14 cellular contexts compared by ENCODE assay signal in genomic region chr20:44948513-44948912, GRCh38. TPM values are rescaled to one million over a fixed set of nuclear protein-coding genes. Genes with fewer than 3 reads are reported as not detected.
DNase-seq lines count a peak whose midpoint lies in the region; ATAC-seq and TF ChIP-seq lines count a peak whose summit lies in the region.
"Had no signal": no experiment of that assay in that cellular context is flagged by ENCODE, and none has a peak within 500 bp of the region (broad histone marks: within the 10 kb centered on the region; RNA-seq: fewer than 3 reads in every experiment).

No MANE protein-coding gene starts in this region.

- no peaks in the 10 kb centered on the region for H3K27me3 Mint-ChIP-seq in activated CD4-positive, alpha-beta memory T cell treated with anti-CD3 and anti-CD28 coated beads for 36 hours
- no peaks in the 10 kb centered on the region for H3K27me3 Mint-ChIP-seq in activated CD4-positive, alpha-beta memory T cell treated with anti-CD3 and anti-CD28 coated beads, Interleukin-2, amount 10 ng/mL, durations not matched to agents 7 days and 5 days
- no peaks in the 10 kb centered on the region for H3K27me3 Mint-ChIP-seq in effector memory CD8-positive, alpha-beta T cell

- H3K36me3 Mint-ChIP-seq in activated CD4-positive, alpha-beta memory T cell treated with anti-CD3 and anti-CD28 coated beads for 36 hours = peaks cover 70% of the 10 kb centered on the region
- H3K36me3 Mint-ChIP-seq in activated CD4-positive, alpha-beta memory T cell treated with anti-CD3 and anti-CD28 coated beads, Interleukin-2, amount 10 ng/mL, durations not matched to agents 7 days and 5 days (ENCODE audit: low read depth) = peaks cover 74% of the 10 kb centered on the region
- H3K36me3 Mint-ChIP-seq in effector memory CD8-positive, alpha-beta T cell (ENCODE audit: insufficient read depth) = peaks cover 64% of the 10 kb centered on the region

- H3K36me3 ChIP-seq in HEK293 (ENCODE audit: control insufficient read depth in 2 of 2, insufficient read depth in 1 of 2, low read length in 2 of 2) = peaks cover 32 to 100% of the 10 kb centered on the region in 2 experiments
- H3K36me3 ChIP-seq in testis (ENCODE audit: low read depth, missing control alignments) = no peaks in the 10 kb centered on the region

- H3K4me1 ChIP-seq in HEK293 (ENCODE audit: control insufficient read depth, insufficient read depth, low read length) (no peaks in the 10 kb centered on the region), testis (peaks cover 18% of the 10 kb centered on the region)

- H3K4me1 Mint-ChIP-seq in activated CD4-positive, alpha-beta memory T cell treated with anti-CD3 and anti-CD28 coated beads for 36 hours (ENCODE audit: low read depth) = peaks cover 7% of the 10 kb centered on the region
- H3K4me1 Mint-ChIP-seq in activated CD4-positive, alpha-beta memory T cell treated with anti-CD3 and anti-CD28 coated beads, Interleukin-2, amount 10 ng/mL, durations not matched to agents 7 days and 5 days = peaks cover 13% of the 10 kb centered on the region
- H3K4me1 Mint-ChIP-seq in effector memory CD8-positive, alpha-beta T cell (ENCODE audit: low read depth in 2 of 2) = peaks cover 7 to 16% of the 10 kb centered on the region in 2 donors

- H3K27ac ChIP-seq in HEK293 (ENCODE audit: extremely low read depth, low read depth, low read length) = no peak overlapping the region
- H3K27ac ChIP-seq in testis = peak overlapping the region; percentile 15 to 52
- H3K27ac ChIP-seq: 22Rv1, BLaER1, GM23248 had no signal

- H3K27me3 ChIP-seq in testis = no peaks in the 10 kb centered on the region
- H3K27me3 ChIP-seq: BLaER1 had no signal

- POLR2A ChIA-PET in activated CD4-positive, alpha-beta memory T cell treated with anti-CD3 and anti-CD28 coated beads for 36 hours (lab: Charles Lee) = no interaction called here
- POLR2A ChIA-PET in activated CD4-positive, alpha-beta memory T cell treated with anti-CD3 and anti-CD28 coated beads, Interleukin-2, amount 10 ng/mL, durations not matched to agents 7 days and 5 days (lab: Charles Lee) = interaction anchor here (1.4 kb wide), 1 partner anchor 17 kb away, joined by 4 read pairs; no protein-coding TSS in a partner anchor
- POLR2A ChIA-PET in HEK293 (lab: Yijun Ruan, JAX) = no interaction called here

- no peak for ATAC-seq in effector memory CD8-positive, alpha-beta T cell (replicated peaks)
- no peak for ATAC-seq in GM21786 (IDR thresholded peaks at IDR 0.05; ENCODE audit: unreplicated experiment)
- ATAC-seq: GM12878, HCT116 had no signal

- no peak for TF ChIP-seq CTCF in HEK293 (tag by site-specific recombination; IDR thresholded peaks at IDR 0.05)
- no peak for TF ChIP-seq CTCF in testis (IDR thresholded peaks at IDR 0.05)

- CTCF ChIA-PET in activated CD4-positive, alpha-beta memory T cell treated with anti-CD3 and anti-CD28 coated beads for 36 hours (lab: Charles Lee) = no interaction called here
- CTCF ChIA-PET in activated CD4-positive, alpha-beta memory T cell treated with anti-CD3 and anti-CD28 coated beads, Interleukin-2, amount 10 ng/mL, durations not matched to agents 7 days and 5 days (lab: Charles Lee) = interaction anchor here (1.0 kb wide), 1 partner anchor 12 kb away, joined by 3 read pairs; the partner anchor contains the start of gene TOMM34
- CTCF ChIA-PET in HEK293 (lab: Yijun Ruan, JAX) = interaction anchor here (0.9 to 1.4 kb wide), 3 partner anchors 17 to 60 kb away, joined by 3 to 5 read pairs (median 3); partner anchors contain the start of gene STK4

- no peaks in the 10 kb centered on the region for H3K9me3 ChIP-seq in HEK293 (ENCODE audit: control insufficient read depth, insufficient read depth, low read depth, low read length)
- H3K9me3 ChIP-seq in testis = no peaks in the 10 kb centered on the region
- H3K9me3 ChIP-seq: BLaER1 had no signal

- H3K9me3 Mint-ChIP-seq in activated CD4-positive, alpha-beta memory T cell treated with anti-CD3 and anti-CD28 coated beads for 36 hours = no peaks in the 10 kb centered on the region
- H3K9me3 Mint-ChIP-seq in activated CD4-positive, alpha-beta memory T cell treated with anti-CD3 and anti-CD28 coated beads, Interleukin-2, amount 10 ng/mL, durations not matched to agents 7 days and 5 days = no peaks in the 10 kb centered on the region
- no peaks in the 10 kb centered on the region for H3K9me3 Mint-ChIP-seq in effector memory CD8-positive, alpha-beta T cell

- H3K27ac Mint-ChIP-seq in activated CD4-positive, alpha-beta memory T cell treated with anti-CD3 and anti-CD28 coated beads for 36 hours = peak overlapping the region; percentile 9
- no peak overlapping the region for H3K27ac Mint-ChIP-seq in activated CD4-positive, alpha-beta memory T cell treated with anti-CD3 and anti-CD28 coated beads, Interleukin-2, amount 10 ng/mL, durations not matched to agents 7 days and 5 days
- peak overlapping the region; percentile 19 to 52 for H3K27ac Mint-ChIP-seq in effector memory CD8-positive, alpha-beta T cell

- intact Hi-C loops in activated CD4-positive, alpha-beta memory T cell treated with anti-CD3 and anti-CD28 coated beads for 36 hours (cut with micrococcal nuclease) = no loop called here
- intact Hi-C loops in testis (cut with DNase I; ENCODE audit: low total_unique reads) = no loop called here

- no peak overlapping the region for H3K4me3 ChIP-seq in HEK293 (ENCODE audit: low read depth, low read length)
- no peak overlapping the region for H3K4me3 ChIP-seq in testis
- H3K4me3 ChIP-seq: BLaER1, GM12878, GM23248 had no signal

- no peak for TF ChIP-seq POLR2A in testis (IDR thresholded peaks at IDR 0.05)

- WGBS in testis, 2 donors = 87 to 89% methylated on average over 2 of the region's 2 CpGs

- no peak for DNase-seq in activated CD4-positive, alpha-beta memory T cell treated with anti-CD3 and anti-CD28 coated beads for 36 hours
- no peak for DNase-seq in activated CD4-positive, alpha-beta memory T cell treated with anti-CD3 and anti-CD28 coated beads, Interleukin-2, amount 10 ng/mL, durations not matched to agents 7 days and 5 days
- DNase-seq in effector memory CD8-positive, alpha-beta T cell = no peak
- DNase-seq in testis = no peak
- DNase-seq in NOMO-1 treated with DMSO at 0.1 percent for 48 hours (lab: John Stamatoyannopoulos, UW; ENCODE audit: unreplicated experiment) = no peak
- DNase-seq: Calu3, DMS79, GM23248 had no signal

- no peak overlapping the region for H3K4me3 Mint-ChIP-seq in activated CD4-positive, alpha-beta memory T cell treated with anti-CD3 and anti-CD28 coated beads for 36 hours
- H3K4me3 Mint-ChIP-seq in activated CD4-positive, alpha-beta memory T cell treated with anti-CD3 and anti-CD28 coated beads, Interleukin-2, amount 10 ng/mL, durations not matched to agents 7 days and 5 days = no peak overlapping the region
- H3K4me3 Mint-ChIP-seq in effector memory CD8-positive, alpha-beta T cell = no peak overlapping the region

TF ChIP-seq in HEK293, 187 proteins besides CTCF, POLR2A, EP300 and RAD21 (continues in another document):
- TF ChIP-seq SCRT1 (tag by site-specific recombination; IDR thresholded peaks at IDR 0.05; ENCODE audit: borderline replicate concordance) (peak; percentile 60; the same call in 1 of the 2 replicates), ZBTB26 (tag by site-specific recombination; optimal IDR thresholded peaks at IDR 0.05) (no peak), PRDM1 (tag by site-specific recombination; IDR thresholded peaks at IDR 0.05) (0 out of 2 replicates have a peak, but pooled peaks have one; percentile 26), ZNF488 (tag by site-specific recombination; IDR thresholded peaks at IDR 0.05) (no peak), ZNF76 (tag by site-specific recombination; IDR thresholded peaks at IDR 0.05; ENCODE audit: borderline replicate concordance, low read depth) (no peak), YY2 (tag by site-specific recombination; IDR thresholded peaks at IDR 0.05) (no peak), SCRT2 (tag by site-specific recombination; IDR thresholded peaks at IDR 0.05) (peak; percentile 83), ZNF433 (tag by site-specific recombination; IDR thresholded peaks at IDR 0.05; ENCODE audit: low read depth) (no peak), BCL11A (tag by site-specific recombination; IDR thresholded peaks at IDR 0.05; ENCODE audit: low read depth) (no peak)

RNA-seq across cellular contexts. Expression of gene TOMM34, which starts 11.7 kb away (rescaled TPM):
- 10 to 100 TPM; 56.3 to 58.4 TPM for total RNA-seq in activated CD4-positive, alpha-beta memory T cell treated with anti-CD3 and anti-CD28 coated beads for 36 hours
- total RNA-seq in activated CD4-positive, alpha-beta memory T cell treated with anti-CD3 and anti-CD28 coated beads, Interleukin-2, amount 10 ng/mL, durations not matched to agents 7 days and 5 days = 10 to 100 TPM; 16.0 to 16.4 TPM
- 100 to 1,000 TPM; 212 to 246 TPM for total RNA-seq in testis
- 263 TPM for polyA plus RNA-seq in testis (ENCODE audit: insufficient read depth, low read depth, low replicate concordance)

RNA-seq across cellular contexts. Expression of gene STK4, which starts 17.8 kb away (rescaled TPM):
- total RNA-seq in activated CD4-positive, alpha-beta memory T cell treated with anti-CD3 and anti-CD28 coated beads for 36 hours = 100 to 1,000 TPM; 126 to 128 TPM
- total RNA-seq in activated CD4-positive, alpha-beta memory T cell treated with anti-CD3 and anti-CD28 coated beads, Interleukin-2, amount 10 ng/mL, durations not matched to agents 7 days and 5 days = 100 to 1,000 TPM; 204 to 213 TPM
- 10 to 100 TPM; 39.6 to 42.7 TPM for total RNA-seq in testis
- polyA plus RNA-seq in testis (ENCODE audit: insufficient read depth, low read depth, low replicate concordance) = 24.9 TPM

RNA-seq across cellular contexts. Expression of gene PABPC1L, which starts 38.7 kb away (rescaled TPM):
- total RNA-seq in activated CD4-positive, alpha-beta memory T cell treated with anti-CD3 and anti-CD28 coated beads for 36 hours = 10 to 100 TPM; 61.5 to 70.7 TPM
- 10 to 100 TPM; 57.9 to 58.9 TPM for total RNA-seq in activated CD4-positive, alpha-beta memory T cell treated with anti-CD3 and anti-CD28 coated beads, Interleukin-2, amount 10 ng/mL, durations not matched to agents 7 days and 5 days
- total RNA-seq in testis = 10 to 100 TPM; 59.2 to 71.7 TPM
- 27.9 TPM for polyA plus RNA-seq in testis (ENCODE audit: insufficient read depth, low read depth, low replicate concordance)
